ENCODE assay signal across 27 cellular contexts in the genomic region with DNA sequence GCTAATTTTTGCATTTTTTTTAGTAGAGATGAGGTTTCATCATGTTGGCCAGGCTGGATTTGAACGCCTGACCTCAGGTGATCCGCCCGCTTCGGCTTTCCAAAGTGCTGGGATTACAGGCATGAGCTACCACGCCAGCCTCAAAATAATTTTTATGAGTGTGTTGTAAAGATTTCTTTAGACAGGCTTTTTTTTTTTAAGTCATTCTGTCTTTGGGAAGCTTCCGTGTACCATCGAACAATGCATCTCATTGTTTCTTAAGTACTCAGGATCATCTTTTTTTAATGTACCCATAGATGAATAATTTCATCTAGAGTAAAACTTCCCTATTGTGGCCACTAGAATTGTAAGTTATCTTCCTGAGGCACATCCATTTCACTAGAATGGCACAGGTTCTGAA.
"Had no signal": no experiment of that assay in that cellular context is flagged by ENCODE, and none has a peak within 500 bp of the region (broad histone marks: within the 10 kb centered on the region; RNA-seq: fewer than 3 reads in every experiment).

No MANE protein-coding gene starts in this region.

- ATAC-seq: activated naive CD4-positive, alpha-beta T cell treated with anti-CD3 and anti-CD28 coated beads, Interleukin-2, amount 50 U/mL, for 72 hours; activated T-helper 17 cell treated with anti-CD3 and anti-CD28 coated beads, Interleukin-2, amount 50 U/mL, for 72 hours; heart left ventricle; left lobe of liver; stimulated activated memory B cell treated with anti-CD40 and anti-IgM and Interleukin-4, amounts not matched to agents 10 μg/mL and 1 μg/mL and 100 μg/mL, for 72 hours; WTC11 had no signal

- H3K4me3 Mint-ChIP-seq: activated T-cell treated with anti-CD3 and anti-CD28 coated beads, Interleukin-2, amount 50 U/mL, for 24 hours; activated T-helper 17 cell treated with anti-CD3 and anti-CD28 coated beads, Interleukin-2, amount 50 U/mL, for 72 hours; endodermal cell; stimulated activated memory B cell treated with anti-CD40 and anti-IgM and Interleukin-4, amounts not matched to agents 10 μg/mL and 1 μg/mL and 100 μg/mL, for 72 hours; T-helper 1 cell treated with Interleukin-12 subunit alpha and Interleukin-12 subunit beta and Interleukin-4 antibody, amounts not matched to agents 30 μg/mL and 1 μg/mL, for 36 hours; WTC11 had no signal

- DNase-seq: activated CD4-positive, alpha-beta T cell treated with anti-CD3 and anti-CD28 coated beads, Interleukin-2, amount 50 U/mL, for 4 hours; activated CD8-positive, alpha-beta memory T cell treated with anti-CD3 and anti-CD28 coated beads for 24 hours; activated CD8-positive, alpha-beta memory T cell treated with anti-CD3 and anti-CD28 coated beads, Interleukin-2, amount 50 U/mL, for 4 hours; activated T-cell treated with anti-CD3 and anti-CD28 coated beads, Interleukin-2, amount 50 U/mL, for 24 hours; aorta; cortex of kidney; endodermal cell; heart left ventricle; kidney; midbrain; nucleus accumbens; right lobe of liver; small intestine; stimulated activated CD4-positive, alpha-beta T cell treated with anti-CD3 and anti-CD28 coated beads, Interleukin-15, amount 100 ng/mL, for 24 hours; stomach; T1000 had no signal

- H3K27ac Mint-ChIP-seq: activated T-cell treated with anti-CD3 and anti-CD28 coated beads, Interleukin-2, amount 50 U/mL, for 24 hours; activated T-helper 17 cell treated with anti-CD3 and anti-CD28 coated beads, Interleukin-2, amount 50 U/mL, for 72 hours; stimulated activated memory B cell treated with anti-CD40 and anti-IgM and Interleukin-4, amounts not matched to agents 10 μg/mL and 1 μg/mL and 100 μg/mL, for 72 hours; T-helper 1 cell treated with Interleukin-12 subunit alpha and Interleukin-12 subunit beta and Interleukin-4 antibody, amounts not matched to agents 30 μg/mL and 1 μg/mL, for 36 hours; WTC11 had no signal

- H3K4me3 ChIP-seq: heart left ventricle, lung, right lobe of liver, stomach, suprapubic skin, tibial nerve had no signal

- H3K9ac ChIP-seq: parathyroid adenoma had no signal

- H3K27me3 Mint-ChIP-seq: activated T-cell treated with anti-CD3 and anti-CD28 coated beads, Interleukin-2, amount 50 U/mL, for 24 hours; activated T-helper 17 cell treated with anti-CD3 and anti-CD28 coated beads, Interleukin-2, amount 50 U/mL, for 72 hours; stimulated activated memory B cell treated with anti-CD40 and anti-IgM and Interleukin-4, amounts not matched to agents 10 μg/mL and 1 μg/mL and 100 μg/mL, for 72 hours had no signal

- H3K27me3 ChIP-seq: heart left ventricle, right lobe of liver, stomach, suprapubic skin, tibial nerve had no signal

- H3K9me3 Mint-ChIP-seq: activated naive CD4-positive, alpha-beta T cell treated with anti-CD3 and anti-CD28 coated beads, Interleukin-2, amount 50 U/mL, for 72 hours; activated T-cell treated with anti-CD3 and anti-CD28 coated beads, Interleukin-2, amount 50 U/mL, for 24 hours; activated T-helper 17 cell treated with anti-CD3 and anti-CD28 coated beads, Interleukin-2, amount 50 U/mL, for 72 hours; endodermal cell; stimulated activated memory B cell treated with anti-CD40 and anti-IgM and Interleukin-4, amounts not matched to agents 10 μg/mL and 1 μg/mL and 100 μg/mL, for 72 hours; T-helper 1 cell treated with Interleukin-12 subunit alpha and Interleukin-12 subunit beta and Interleukin-4 antibody, amounts not matched to agents 30 μg/mL and 1 μg/mL, for 36 hours; WTC11 had no signal

- FAIRE-seq: kidney, small intestine, urothelium cell line had no signal

- H3K27ac ChIP-seq: parathyroid adenoma, right lobe of liver, stomach, suprapubic skin had no signal

- H3K4me1 Mint-ChIP-seq: activated T-helper 17 cell treated with anti-CD3 and anti-CD28 coated beads, Interleukin-2, amount 50 U/mL, for 72 hours; endodermal cell had no signal

- H3K4me1 ChIP-seq: parathyroid adenoma, stomach, suprapubic skin had no signal

- H3K36me3 Mint-ChIP-seq: activated naive CD4-positive, alpha-beta T cell treated with anti-CD3 and anti-CD28 coated beads, Interleukin-2, amount 50 U/mL, for 72 hours had no signal

- H3K9me3 ChIP-seq: heart left ventricle, right lobe of liver, stomach, suprapubic skin, tibial nerve had no signal

- H2AFZ ChIP-seq: parathyroid adenoma had no signal
